19 cellular contexts compared by ENCODE assay signal in genomic region chr19:5026706-5027273, GRCh38. TPM values are rescaled to one million over a fixed set of nuclear protein-coding genes. Genes with fewer than 3 reads are reported as not detected.
A peak's percentile ranks its signal among the peaks of the same experiment; 100 is the strongest.
DNase-seq lines count a peak whose midpoint lies in the region; TF ChIP-seq lines count a peak whose summit lies in the region.
"Had no signal": no experiment of that assay in that cellular context is flagged by ENCODE, and none has a peak within 500 bp of the region (broad histone marks: within the 10 kb centered on the region; RNA-seq: fewer than 3 reads in every experiment).

No MANE protein-coding gene starts in this region.

- H2BK5ac ChIP-seq in H9 (ENCODE audit: insufficient read length, low read length), result no peak overlapping the region

- H4K8ac ChIP-seq in H9 (replicated peaks; ENCODE audit: insufficient read length, low read depth, low read length), result no peak overlapping the region

- no peak overlapping the region for H4K91ac ChIP-seq in H9 (ENCODE audit: insufficient read length, low read depth, low read length)

- H3K27ac ChIP-seq in H9 (ENCODE audit: insufficient read length, low read depth, low read length), result no peak overlapping the region
- H3K27ac ChIP-seq in SJCRH30, result peak overlapping the region; percentile 30
- H3K27ac ChIP-seq in sigmoid colon, result peak overlapping the region in 3 of 4 donors; percentile 6 to 31 (median 13)
- H3K27ac ChIP-seq: breast epithelium, foreskin keratinocyte, parathyroid adenoma, transverse colon had no signal

- peak; percentile 51 for TF ChIP-seq CTCF in H9 (conservative IDR thresholded peaks at IDR 0.05)
- no peak for TF ChIP-seq CTCF in sigmoid colon (IDR thresholded peaks at IDR 0.05)
- TF ChIP-seq CTCF in GM10248 (IDR thresholded peaks at IDR 0.05; ENCODE audit: control extremely low read depth, extremely low read depth, low read depth, missing control alignments), result no peak

- H4K20me1 ChIP-seq in H9 (ENCODE audit: control insufficient read depth, insufficient read depth, insufficient read length), result peaks cover 2% of the 10 kb centered on the region

- no peaks in the 10 kb centered on the region for H3K79me1 ChIP-seq in H9 (ENCODE audit: insufficient read depth, low read depth, low read length, poor library complexity, severe bottlenecking)

- no peak overlapping the region for H3K18ac ChIP-seq in H9 (ENCODE audit: insufficient read length, low read depth, low read length)

- H3K56ac ChIP-seq in H9 (ENCODE audit: insufficient read length, low read depth, low read length), result no peak overlapping the region

- H3K9me3 ChIP-seq in H9 (ENCODE audit: control insufficient read depth, low read depth, low read length), result no peaks in the 10 kb centered on the region
- H3K9me3 ChIP-seq in SJCRH30 (replicated peaks), result no peaks in the 10 kb centered on the region
- no peaks in the 10 kb centered on the region for H3K9me3 ChIP-seq in sigmoid colon
- H3K9me3 ChIP-seq: breast epithelium, transverse colon had no signal

- peaks cover 6 to 23% of the 10 kb centered on the region in 2 experiments for H3K4me1 Mint-ChIP-seq in H9

- CTCF ChIA-PET in GM10248 (lab: Yijun Ruan, JAX), result interaction anchor here (1.0 to 2.3 kb wide), 5 partner anchors 12 to 217 kb away, joined by 3 to 11 read pairs (median 3); no protein-coding TSS in a partner anchor

- no peaks in the 10 kb centered on the region; a peak in 3 of 7 replicates for H3K36me3 Mint-ChIP-seq in H9 (ENCODE audit: insufficient read depth in 1 of 3, low read depth in 3 of 3)
- H3K36me3 Mint-ChIP-seq: activated CD4-positive, alpha-beta memory T cell treated with anti-CD3 and anti-CD28 coated beads for 36 hours; activated naive CD4-positive, alpha-beta T cell treated with anti-CD3 and anti-CD28 coated beads, Interleukin-2, amount 50 U/mL, for 72 hours had no signal

- POLR2A ChIA-PET in GM10248 (lab: Yijun Ruan, JAX), result no interaction called here

- H3K9me3 Mint-ChIP-seq in H9, result no peaks in the 10 kb centered on the region
- H3K9me3 Mint-ChIP-seq: activated CD4-positive, alpha-beta memory T cell treated with anti-CD3 and anti-CD28 coated beads for 36 hours; activated naive CD4-positive, alpha-beta T cell treated with anti-CD3 and anti-CD28 coated beads, Interleukin-2, amount 50 U/mL, for 72 hours; activated T-cell treated with anti-CD3 and anti-CD28 coated beads, Interleukin-2, amount 50 U/mL, for 4 hours had no signal

- TF ChIP-seq POLR2A in sigmoid colon (IDR thresholded peaks at IDR 0.05), result no peak

- H3K14ac ChIP-seq in H9 (ENCODE audit: insufficient read depth, low read length), result no peak overlapping the region; the same call in 1 of the 2 replicates

- H2AK5ac ChIP-seq in H9 (ENCODE audit: insufficient read length, low read length), result no peak overlapping the region

- no peak overlapping the region for H3K23ac ChIP-seq in H9 (ENCODE audit: insufficient read length, low read depth, low read length)

- no peak overlapping the region for H3K9ac ChIP-seq in H9 (ENCODE audit: extremely low read depth, insufficient read length, low read length)
- H3K9ac ChIP-seq: parathyroid adenoma had no signal

- H2BK120ac ChIP-seq in H9 (ENCODE audit: low read depth, low read length, poor library complexity, severe bottlenecking), result no peak overlapping the region

- no peak overlapping the region for H4K5ac ChIP-seq in H9 (ENCODE audit: insufficient read length, low read depth, low read length)

- H3K79me2 ChIP-seq in H9 (ENCODE audit: insufficient read depth, low read length), result no peaks in the 10 kb centered on the region

- H3K27me3 Mint-ChIP-seq in H9 (ENCODE audit: low read depth), result no peaks in the 10 kb centered on the region; the same call in 1 of the 2 replicates
- H3K27me3 Mint-ChIP-seq: activated CD4-positive, alpha-beta memory T cell treated with anti-CD3 and anti-CD28 coated beads for 36 hours had no signal

- H3K4me1 ChIP-seq in H9 (ENCODE audit: insufficient read depth, low read length), result no peaks in the 10 kb centered on the region
- H3K4me1 ChIP-seq in SJCRH30, result peaks cover 40% of the 10 kb centered on the region
- peaks cover 0 to 67% (median 59%) of the 10 kb centered on the region in 4 donors for H3K4me1 ChIP-seq in sigmoid colon
- H3K4me1 ChIP-seq: foreskin keratinocyte had no signal

- no peak overlapping the region for H2BK15ac ChIP-seq in H9 (ENCODE audit: low read depth, low read length)

- H2BK12ac ChIP-seq in H9 (ENCODE audit: insufficient read length, low read depth, low read length), result no peak overlapping the region

- H3K4me3 ChIP-seq in SJCRH30 (no peak overlapping the region), sigmoid colon (no peak overlapping the region)
- H3K4me3 ChIP-seq: breast epithelium, transverse colon had no signal

- no peak overlapping the region for H3K4me3 Mint-ChIP-seq in H9
- H3K4me3 Mint-ChIP-seq: activated CD4-positive, alpha-beta memory T cell treated with anti-CD3 and anti-CD28 coated beads for 36 hours; activated T-cell treated with anti-CD3 and anti-CD28 coated beads, Interleukin-2, amount 50 U/mL, for 4 hours had no signal

- H2AFZ ChIP-seq in H9 (ENCODE audit: low read length), result no peak overlapping the region
- H2AFZ ChIP-seq: parathyroid adenoma had no signal

- H3K4me2 ChIP-seq in H9 (ENCODE audit: insufficient read depth, insufficient read length, low read length), result no peak overlapping the region

- peak overlapping the region in 1 of 3 experiments; percentile 68; a peak in 1 of 7 replicates for H3K27ac Mint-ChIP-seq in H9
- H3K27ac Mint-ChIP-seq: activated CD4-positive, alpha-beta memory T cell treated with anti-CD3 and anti-CD28 coated beads for 36 hours had no signal

- no peak overlapping the region for H3K4ac ChIP-seq in H9 (ENCODE audit: low read depth, low read length)

- intact Hi-C loops in sigmoid colon (cut with DNase I), result loop anchor here (5.0 kb wide), 1 partner anchor 39 kb away; no protein-coding TSS in a partner anchor

- H3K23me2 ChIP-seq in H9 (ENCODE audit: insufficient read length, low read depth, low read length, poor library complexity, severe bottlenecking), result no peaks in the 10 kb centered on the region

- H3K27me3 ChIP-seq in H9 (ENCODE audit: insufficient read depth, low read length) (no peaks in the 10 kb centered on the region), SJCRH30 (no peaks in the 10 kb centered on the region), sigmoid colon (no peaks in the 10 kb centered on the region)
- H3K27me3 ChIP-seq: breast epithelium, foreskin keratinocyte, transverse colon had no signal

- H3T11ph ChIP-seq in H9 (ENCODE audit: low read length), result no peak overlapping the region

- TF ChIP-seq EP300 in sigmoid colon (IDR thresholded peaks at IDR 0.05), result no peak

- H3K36me3 ChIP-seq in SJCRH30 (no peaks in the 10 kb centered on the region), sigmoid colon (peaks cover 0 to 4% (median 0%) of the 10 kb centered on the region in 4 donors)
- H3K36me3 ChIP-seq: breast epithelium, transverse colon had no signal

- no CpG with 5 or more reads among the region's 15 CpGs for WGBS in H9 (ENCODE audit: extremely low coverage, insufficient read length, low lambda C conversion rate)
- 66 to 80% methylated on average over 15 of the region's 15 CpGs for WGBS in sigmoid colon, 2 donors

- DNase-seq in H9, result no peak
- peak in 1 of 2 experiments; percentile 33 for DNase-seq in SJCRH30
- DNase-seq in fibroblast of peridontal ligament (ENCODE audit: extremely low read depth), result peak; percentile 28
- no peak for DNase-seq in sigmoid colon
- no peak for DNase-seq in SW480 (ENCODE audit: low spot score)
- no peak for DNase-seq in GM19240 (ENCODE audit: insufficient read length, low spot score)
- DNase-seq in GM10248 (ENCODE audit: extremely low spot score), result no peak
- DNase-seq: activated CD4-positive, alpha-beta memory T cell treated with anti-CD3 and anti-CD28 coated beads for 36 hours; activated T-cell treated with anti-CD3 and anti-CD28 coated beads, Interleukin-2, amount 50 U/mL, for 4 hours; effector CD4-positive, alpha-beta T cell; foreskin keratinocyte; left ventricle myocardium superior; NCI-H187; NCI-H524; stimulated activated naive CD4-positive, alpha-beta T cell; transverse colon had no signal

- no peak overlapping the region for H2BK20ac ChIP-seq in H9 (ENCODE audit: low read depth, low read length, poor library complexity, severe bottlenecking)

RNA-seq across cellular contexts. Expression of gene KDM4B, which starts 57.9 kb away (rescaled TPM):
- total RNA-seq in H9 (2021) (41.8 and 43.7 TPM in 2 replicates), sigmoid colon (10 to 100 TPM; 20.7 to 46.5 (median 28.8) TPM)
- total RNA-seq in SJCRH30 (2014; rRNA removed; shearing (Covaris generic)), result 15.5 and 16.2 TPM in 2 replicates
- polyA plus RNA-seq in sigmoid colon, result 10 to 100 TPM in 2 of 3 donors, 1 to 10 TPM in 1; 7.2 to 24.0 (median 11.3) TPM
